ENCODE assay signal across 16 cellular contexts in the genomic region with DNA sequence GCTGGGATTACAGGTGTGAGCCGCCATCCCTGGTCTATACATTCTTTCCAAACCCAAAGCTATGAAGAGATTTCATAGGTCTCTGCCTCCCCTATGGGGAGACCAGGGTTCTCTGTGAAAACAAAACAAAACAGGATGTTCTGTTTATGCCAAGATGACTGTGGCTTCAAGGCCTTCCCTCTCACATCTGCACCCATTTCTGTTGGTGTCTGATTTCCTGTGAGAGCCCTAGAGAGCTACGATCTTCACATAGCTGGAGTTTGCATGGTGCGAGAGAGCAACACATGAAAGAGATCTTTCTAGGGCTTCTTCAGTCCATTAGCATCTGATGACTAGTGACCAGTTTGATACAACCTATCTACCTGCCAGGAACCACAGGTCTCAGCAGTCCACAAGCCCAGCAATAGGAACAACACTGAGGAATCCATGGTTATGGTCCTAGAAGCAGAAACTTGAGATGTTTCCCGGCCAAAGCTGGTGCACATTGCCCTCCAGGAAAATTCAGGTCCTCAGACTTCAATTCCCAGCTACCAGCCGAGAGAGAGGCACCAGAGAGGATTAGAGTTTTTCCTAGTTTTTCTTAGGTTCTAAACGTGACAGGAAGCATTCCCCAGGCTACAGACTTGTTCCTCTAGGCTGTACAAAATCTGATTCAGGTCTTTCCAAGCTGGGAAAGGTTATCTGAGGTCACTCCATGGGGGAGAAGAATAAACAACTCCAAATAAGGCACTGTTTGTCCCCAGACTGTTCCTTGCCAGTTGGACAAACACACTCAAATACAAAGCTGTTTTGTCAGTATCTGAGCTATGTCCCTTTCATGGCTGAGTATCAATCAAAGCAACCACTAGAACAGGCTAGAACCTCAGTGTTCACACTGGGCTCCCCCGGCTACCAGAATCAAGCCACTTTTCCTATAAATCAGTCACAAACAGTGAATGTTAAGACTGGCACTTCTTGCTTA.
A peak's percentile ranks its signal among the peaks of the same experiment; 100 is the strongest.
DNase-seq lines count a peak whose midpoint lies in the region; ATAC-seq, FAIRE-seq and TF ChIP-seq lines count a peak whose summit lies in the region.
"Had no signal": no experiment of that assay in that cellular context is flagged by ENCODE, and none has a peak within 500 bp of the region (broad histone marks: within the 10 kb centered on the region; RNA-seq: fewer than 3 reads in every experiment).

No MANE protein-coding gene starts in this region.

- no peaks in the 10 kb centered on the region for H3K9me3 ChIP-seq in H1 (ENCODE audit: insufficient read depth in 2 of 2, low read depth in 1 of 2, low read length in 1 of 2)
- no peaks in the 10 kb centered on the region for H3K9me3 ChIP-seq in mesodermal cell (ENCODE audit: control insufficient read depth, low read length)

- H3K36me3 ChIP-seq in H1 (ENCODE audit: control insufficient read depth in 2 of 4, insufficient read depth in 4 of 4, low read length in 3 of 4) (no peaks in the 10 kb centered on the region), mesodermal cell (ENCODE audit: control insufficient read depth, insufficient read depth, low read length) (no peaks in the 10 kb centered on the region)

- H4K91ac ChIP-seq in H1 (replicated peaks; ENCODE audit: insufficient read length, low read length): no peak overlapping the region

- 0 out of 7 replicates have a peak, but pooled peaks cover 0 to 4% (median 0%) of the 10 kb centered on the region in 4 experiments for H3K4me1 ChIP-seq in H1 (replicated peaks in 1 of 4; ENCODE audit: control insufficient read depth in 3 of 4, insufficient read depth in 4 of 4, low read length in 3 of 4)
- H3K4me1 ChIP-seq in mesodermal cell (ENCODE audit: control insufficient read depth, insufficient read depth, low read length, poor library complexity, severe bottlenecking): peaks cover 8% of the 10 kb centered on the region

- H3K18ac ChIP-seq in H1 (ENCODE audit: extremely low read depth, low read length): no peak overlapping the region

- H2BK20ac ChIP-seq in H1 (ENCODE audit: low read length): no peak overlapping the region

- no peak overlapping the region for H3K9ac ChIP-seq in H1 (replicated peaks in 1 of 4; ENCODE audit: extremely low read depth in 1 of 4, low read depth in 3 of 4, low read length in 3 of 4)

- no peak for TF ChIP-seq POLR2A in H1 (IDR thresholded peaks at IDR 0.05; ENCODE audit: control extremely low read depth in 1 of 2, low read depth in 2 of 2, low read length in 2 of 2)

- 89% methylated on average over 7 of the region's 7 CpGs; no CpG with 5 or more reads in 1 of the 2 experiments for WGBS in H1 (ENCODE audit: extremely low coverage in 1 of 2, insufficient coverage in 1 of 2, insufficient read length in 1 of 2, insufficient replicate concordance in 2 of 2, low coverage in 1 of 2, low lambda C conversion rate in 2 of 2, missing lambda C conversion rate in 1 of 2), 2 experiments
- WGBS in mesodermal cell (ENCODE audit: insufficient coverage in 2 of 2), 2 experiments: 71 to 85% methylated on average over 5 to 6 of the region's 7 CpGs

- H3K4ac ChIP-seq in H1 (replicated peaks; ENCODE audit: insufficient read length, low read depth, low read length): no peak overlapping the region

- DNase-seq in NCI-H82 (lab: John Stamatoyannopoulos, UW): peak; percentile 3
- no peak for DNase-seq in NCI-H82 treated with DMSO at 0.1 percent for 48 hours (lab: John Stamatoyannopoulos, UW; ENCODE audit: unreplicated experiment)
- no peak for DNase-seq in H1 (ENCODE audit: low read depth in 1 of 2, low spot score in 2 of 2)
- DNase-seq in NK-92 treated with Interleukin-12 subunit alpha and Interleukin-12 subunit beta, amount 100 ng/mL, for 24 hours (lab: John Stamatoyannopoulos, UW): no peak
- DNase-seq in activated CD4-positive, alpha-beta T cell treated with anti-CD3 and anti-CD28 coated beads, Interleukin-2, amount 50 U/mL, for 4 hours: no peak
- no peak for DNase-seq in stimulated activated naive CD8-positive, alpha-beta T cell treated with anti-CD3 and anti-CD28 coated beads, Interleukin-15, amount 100 ng/mL, for 72 hours
- DNase-seq: activated naive CD4-positive, alpha-beta T cell treated with Interleukin-2 at 50 U/mL for 16 hours; HFFc6; kidney glomerular epithelial cell; naive B cell; retina; stimulated activated CD4-positive, alpha-beta T cell treated with anti-CD3 and anti-CD28 coated beads, Interleukin-2, amount 100 ng/mL, for 48 hours had no signal

- no peaks in the 10 kb centered on the region for H3K27me3 Mint-ChIP-seq in stimulated activated naive CD8-positive, alpha-beta T cell treated with anti-CD3 and anti-CD28 coated beads, Interleukin-15, amount 100 ng/mL, for 72 hours
- H3K27me3 Mint-ChIP-seq: naive B cell had no signal

- no peak for TF ChIP-seq EP300 in H1 (IDR thresholded peaks at IDR 0.05; ENCODE audit: borderline replicate concordance in 1 of 2, low read depth in 2 of 2, low read length in 2 of 2)

- H3K79me2 ChIP-seq in H1 (ENCODE audit: control insufficient read depth in 1 of 2, insufficient read depth in 2 of 2, low read length in 2 of 2): no peaks in the 10 kb centered on the region

- no peak overlapping the region for H2BK12ac ChIP-seq in H1 (ENCODE audit: low read depth, low read length)

- H3K27me3 ChIP-seq in H1 (replicated peaks in 1 of 4; ENCODE audit: control insufficient read depth in 3 of 4, extremely low read depth in 1 of 4, insufficient read depth in 3 of 4, low read length in 3 of 4): no peaks in the 10 kb centered on the region

- no peak for TF ChIP-seq RAD21 in H1 (IDR thresholded peaks at IDR 0.05 in 1 of 2, conservative IDR thresholded peaks at IDR 0.05 in 1 of 2; ENCODE audit: low read depth in 2 of 2, low read length in 2 of 2)

- no peak overlapping the region for H2BK5ac ChIP-seq in H1 (ENCODE audit: low read depth, low read length)

- H3K4me3 Mint-ChIP-seq in stimulated activated naive CD8-positive, alpha-beta T cell treated with anti-CD3 and anti-CD28 coated beads, Interleukin-15, amount 100 ng/mL, for 72 hours: no peak overlapping the region
- H3K4me3 Mint-ChIP-seq: HFFc6, naive B cell, WTC11 had no signal

- no peaks in the 10 kb centered on the region for H3K79me1 ChIP-seq in H1 (ENCODE audit: low read depth, low read length)

- H2AK5ac ChIP-seq in H1 (ENCODE audit: low read depth, low read length): no peak overlapping the region

- CTCF ChIA-PET in H1 (lab: Charles Lee; ENCODE audit: partially characterized antibody): interaction anchor here (0.6 to 3.2 kb wide), 2 partner anchors 9 to 163 kb away, joined by 3 to 23 read pairs; no protein-coding TSS in a partner anchor

- no peaks in the 10 kb centered on the region for H3K4me1 Mint-ChIP-seq in stimulated activated naive CD8-positive, alpha-beta T cell treated with anti-CD3 and anti-CD28 coated beads, Interleukin-15, amount 100 ng/mL, for 72 hours
- H3K4me1 Mint-ChIP-seq: naive B cell had no signal

- H4K20me1 ChIP-seq in H1 (replicated peaks in 1 of 2; ENCODE audit: control insufficient read depth in 1 of 2, insufficient read depth in 2 of 2, low read length in 2 of 2): no peaks in the 10 kb centered on the region

- no peak overlapping the region for H4K5ac ChIP-seq in H1 (ENCODE audit: insufficient read length, low read depth, low read length)

- H3K56ac ChIP-seq in H1 (replicated peaks; ENCODE audit: insufficient read length, low read depth, low read length): no peak overlapping the region

- no peak overlapping the region for H2BK15ac ChIP-seq in H1 (ENCODE audit: low read length)

- no peak for ATAC-seq in GM21717 (IDR thresholded peaks at IDR 0.05; ENCODE audit: unreplicated experiment)
- no peak for ATAC-seq in stimulated activated naive CD8-positive, alpha-beta T cell treated with anti-CD3 and anti-CD28 coated beads, Interleukin-15, amount 100 ng/mL, for 72 hours
- ATAC-seq: WTC11 had no signal

- no peak overlapping the region for H3K27ac ChIP-seq in H1 (ENCODE audit: low read depth, low read length)
- peak overlapping the region; percentile 75 for H3K27ac ChIP-seq in mesodermal cell (ENCODE audit: low read depth, low read length, severe bottlenecking)

- no peak overlapping the region for H3K4me2 ChIP-seq in H1 (ENCODE audit: insufficient read depth in 1 of 2, low read depth in 2 of 2, low read length in 2 of 2)

- H2BK120ac ChIP-seq in H1 (replicated peaks; ENCODE audit: low read depth, low read length): no peak overlapping the region

- H2AFZ ChIP-seq in H1 (ENCODE audit: low read length): no peak overlapping the region

- no peak overlapping the region for H3K14ac ChIP-seq in H1 (ENCODE audit: insufficient read length)

- TF ChIP-seq CTCF in H1 (IDR thresholded peaks at IDR 0.05; ENCODE audit: control extremely low read depth in 1 of 3, insufficient read depth in 1 of 3, low read depth in 1 of 3, low read length in 3 of 3): no peak

- POLR2A ChIA-PET in H1 (lab: Charles Lee; ENCODE audit: partially characterized antibody): no interaction called here

- H4K8ac ChIP-seq in H1 (ENCODE audit: extremely low read depth, insufficient read depth, low read length): no peak overlapping the region

- H3K27ac Mint-ChIP-seq in stimulated activated naive CD8-positive, alpha-beta T cell treated with anti-CD3 and anti-CD28 coated beads, Interleukin-15, amount 100 ng/mL, for 72 hours: no peak overlapping the region
- H3K27ac Mint-ChIP-seq: HFFc6, naive B cell, WTC11 had no signal

- no peaks in the 10 kb centered on the region; the same call in 1 of the 2 replicates for H3K23me2 ChIP-seq in H1 (ENCODE audit: low read depth, low read length)

- peak; percentile 13 for FAIRE-seq in H1 (lab: Jason Lieb, UNC)
- FAIRE-seq: A204.1 had no signal

- H3K9me3 Mint-ChIP-seq in stimulated activated naive CD8-positive, alpha-beta T cell treated with anti-CD3 and anti-CD28 coated beads, Interleukin-15, amount 100 ng/mL, for 72 hours: peaks cover 9 to 13% of the 10 kb centered on the region in 2 donors

- no peak overlapping the region for H3K23ac ChIP-seq in H1 (ENCODE audit: insufficient read length)

- no peak overlapping the region for H3K4me3 ChIP-seq in H1 (ENCODE audit: extremely low read depth in 1 of 4, insufficient read depth in 2 of 4, low read depth in 3 of 4, low read length in 4 of 4)
- no peak overlapping the region for H3K4me3 ChIP-seq in mesodermal cell (ENCODE audit: extremely low read depth, insufficient read depth, low read length, poor library complexity, severe bottlenecking)

TF ChIP-seq in H1, 55 proteins besides CTCF, POLR2A, EP300 and RAD21 (continues in another document):
- TF ChIP-seq KDM5A (IDR thresholded peaks at IDR 0.05; ENCODE audit: low read length): no peak
- TF ChIP-seq CBX5 (IDR thresholded peaks at IDR 0.05; ENCODE audit: low read depth, low read length): no peak
- no peak for TF ChIP-seq NANOG (IDR thresholded peaks at IDR 0.05; ENCODE audit: insufficient read depth, low read depth, low read length, poor library complexity, severe bottlenecking)
- TF ChIP-seq TCF12 (IDR thresholded peaks at IDR 0.05; ENCODE audit: low read depth, low read length): no peak
- peak; percentile 45; the same call in 1 of the 2 replicates for TF ChIP-seq SRF (IDR thresholded peaks at IDR 0.05; ENCODE audit: low read depth, low read length)
- no peak for TF ChIP-seq CEBPB (IDR thresholded peaks at IDR 0.05; ENCODE audit: low read depth, low read length)
